In genomic region chr2:24164416-24164973, GRCh38 we compare ENCODE assay signal across 8 cellular contexts. TPM values are rescaled to one million over a fixed set of nuclear protein-coding genes. Genes with fewer than 3 reads are reported as not detected.
A peak's percentile ranks its signal among the peaks of the same experiment; 100 is the strongest.
DNase-seq lines count a peak whose midpoint lies in the region; ATAC-seq and TF ChIP-seq lines count a peak whose summit lies in the region.

No MANE protein-coding gene starts in this region.

- no peak overlapping the region for H3K27ac ChIP-seq in right atrium auricular region

- H3K27me3 ChIP-seq in H7 (ENCODE audit: control insufficient read depth, insufficient read depth, low read length) (no peaks in the 10 kb centered on the region), right atrium auricular region (no peaks in the 10 kb centered on the region)

- no peaks in the 10 kb centered on the region for H3K4me1 ChIP-seq in right atrium auricular region

- H3K36me3 ChIP-seq in H7 (replicated peaks; ENCODE audit: control insufficient read depth, insufficient read depth, low read length) (no peaks in the 10 kb centered on the region), right atrium auricular region (peaks cover 7% of the 10 kb centered on the region)

- TF ChIP-seq CTCF in GM12874 (IDR thresholded peaks at IDR 0.05; ENCODE audit: insufficient read depth, low read depth, low read length) (peak; percentile 87), right atrium auricular region (IDR thresholded peaks at IDR 0.05) (peak; percentile 20 to 82)

- no peaks in the 10 kb centered on the region for H3K9me3 ChIP-seq in right atrium auricular region

- H3K4me3 ChIP-seq in H7 (ENCODE audit: insufficient read depth, low read depth, low read length) (no peak overlapping the region), right atrium auricular region (no peak overlapping the region)

- DNase-seq in H7 (peak; percentile 79), NCI-H69 (lab: John Stamatoyannopoulos, UW) (peak; percentile 20), activated T-cell treated with anti-CD3 and anti-CD28 coated beads for 4 hours (peak; percentile 9), right atrium auricular region (ENCODE audit: low spot score) (no peak)
- DNase-seq in stimulated activated CD4-positive, alpha-beta T cell treated with anti-CD3 and anti-CD28 coated beads, Interleukin-4, amount 100 ng/mL, for 48 hours (ENCODE audit: low read depth in 2 of 2): peak; percentile 26

- ATAC-seq in GM18870 (IDR thresholded peaks at IDR 0.05; ENCODE audit: unreplicated experiment) (no peak), HG03097 (IDR thresholded peaks at IDR 0.05; ENCODE audit: low FRiP score, unreplicated experiment) (no peak)

RNA-seq across cellular contexts. Expression of gene FAM228A, which starts 10.4 kb away (rescaled TPM):
- total RNA-seq in H7 (2014; rRNA removed; shearing (Covaris generic)): 0.14 and 0.18 TPM in 2 replicates
- 1 to 10 TPM in 1 of 2 donors, under 1 TPM in 1; 0.51 to 1.8 TPM for total RNA-seq in right atrium auricular region

RNA-seq across cellular contexts. Expression of gene FAM228B, which starts 41.2 kb away (rescaled TPM):
- 3.0 and 3.2 TPM in 2 replicates for total RNA-seq in H7 (2014; rRNA removed; shearing (Covaris generic))
- 10 to 100 TPM; 15.6 to 31.1 TPM for total RNA-seq in right atrium auricular region

RNA-seq across cellular contexts. Expression of gene PFN4, which starts 41.4 kb away (rescaled TPM):
- total RNA-seq in H7 (2014; rRNA removed; shearing (Covaris generic)): not detected in 2 replicates
- total RNA-seq in right atrium auricular region: under 1 TPM in 1 of 2 donors, not detected in 1; 0.39 TPM
